In the genomic region with DNA sequence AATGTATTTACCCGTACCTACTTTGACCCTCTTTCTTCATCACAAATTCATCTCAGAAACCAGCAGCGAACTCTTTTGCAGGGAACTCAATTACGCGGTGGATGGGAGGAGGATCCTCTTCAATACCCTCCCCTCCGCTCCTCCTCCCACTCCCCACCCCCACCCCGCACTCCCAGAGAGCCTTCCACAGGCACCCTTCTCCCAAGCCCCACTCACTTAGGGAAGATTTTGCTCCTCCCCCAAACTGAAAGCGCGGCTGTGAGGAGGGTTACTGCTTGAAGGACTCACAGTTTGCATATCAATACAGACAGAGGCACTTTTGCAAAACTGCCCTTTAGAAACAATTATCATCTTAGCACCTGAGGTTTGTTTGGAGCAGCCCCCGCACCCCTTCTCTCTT, we compare ENCODE assay signal across 9 cellular contexts. TPM values are rescaled to one million over a fixed set of nuclear protein-coding genes. Genes with fewer than 3 reads are reported as not detected.
DNase-seq lines count a peak whose midpoint lies in the region; ATAC-seq and TF ChIP-seq lines count a peak whose summit lies in the region.
"Had no signal": no experiment of that assay in that cellular context is flagged by ENCODE, and none has a peak within 500 bp of the region (broad histone marks: within the 10 kb centered on the region; RNA-seq: fewer than 3 reads in every experiment).

No MANE protein-coding gene starts in this region.

- no peak for TF ChIP-seq CTCF in endodermal cell (conservative IDR thresholded peaks at IDR 0.05)

- no peaks in the 10 kb centered on the region for H3K9me3 ChIP-seq in endodermal cell (ENCODE audit: control insufficient read depth, low read length)

- no peak overlapping the region for H3K27ac Mint-ChIP-seq in endodermal cell

- ATAC-seq in HG03432 (IDR thresholded peaks at IDR 0.05; ENCODE audit: unreplicated experiment) (no peak), GM21367 (IDR thresholded peaks at IDR 0.05; ENCODE audit: unreplicated experiment) (no peak)

- peaks cover 24% of the 10 kb centered on the region for H3K27me3 Mint-ChIP-seq in endodermal cell (ENCODE audit: insufficient read depth)

- H3K9ac ChIP-seq in endodermal cell (ENCODE audit: extremely low read depth, low read length, poor library complexity, severe bottlenecking), result no peak overlapping the region

- no peaks in the 10 kb centered on the region for H3K4me1 ChIP-seq in endodermal cell (ENCODE audit: control insufficient read depth, insufficient read depth, low read length)

- H3K27ac ChIP-seq in endodermal cell (ENCODE audit: low read depth, low read length) (no peak overlapping the region), layer of hippocampus (ENCODE audit: low read depth, low read length) (peak overlapping the region; percentile 35)

- no peaks in the 10 kb centered on the region for H3K36me3 Mint-ChIP-seq in endodermal cell (ENCODE audit: low read depth)

- H3K4me3 Mint-ChIP-seq in endodermal cell, result no peak overlapping the region

- peak overlapping the region; percentile 77 for H3K4me3 ChIP-seq in endodermal cell (ENCODE audit: low read length)

- H3K27me3 ChIP-seq in endodermal cell (ENCODE audit: control insufficient read depth, insufficient read depth, low read length, poor library complexity, severe bottlenecking), result peaks cover 51% of the 10 kb centered on the region
- H3K27me3 ChIP-seq in layer of hippocampus (ENCODE audit: control insufficient read depth, insufficient read depth, low read length), result no peaks in the 10 kb centered on the region

- H3K36me3 ChIP-seq in endodermal cell (ENCODE audit: control insufficient read depth, insufficient read depth, low read length), result no peaks in the 10 kb centered on the region

- H3K4me1 Mint-ChIP-seq in endodermal cell, result peaks cover 15% of the 10 kb centered on the region

- 0% methylated on average over 4 of the region's 9 CpGs; no CpG with 5 or more reads in 1 of the 2 experiments for WGBS in endodermal cell (ENCODE audit: insufficient coverage in 1 of 2, insufficient read length in 1 of 2), 2 experiments

- H3K9me3 Mint-ChIP-seq in endodermal cell, result no peaks in the 10 kb centered on the region

- DNase-seq in NCI-H69 (lab: John Stamatoyannopoulos, UW) (peak; percentile 45), endodermal cell (peak; percentile 75), superior temporal gyrus (ENCODE audit: extremely low spot score) (peak; percentile 47), NCI-H774 (lab: John Stamatoyannopoulos, UW) (no peak)
- DNase-seq: SHP77 treated with DMSO at 0.1 percent for 48 hours had no signal

RNA-seq across cellular contexts. Expression of a gene that starts 1.0 kb away (rescaled TPM):
- 1 to 10 TPM in 1 of 2 donors, under 1 TPM in 1; 0.66 to 1.1 TPM for total RNA-seq in endodermal cell
- polyA plus RNA-seq in endodermal cell (2013, experiment 1 of 2), result 0.46 TPM
- polyA plus RNA-seq in endodermal cell (2013, experiment 2 of 2), result 0.25 TPM
- total RNA-seq: activated CD8-positive, alpha-beta memory T cell treated with anti-CD3 and anti-CD28 coated beads for 36 hours had no signal
